In genomic region chr22:37897805-37898204, GRCh38 we compare ENCODE assay signal across 1 cellular context.
TF ChIP-seq lines count a peak whose summit lies in the region.

No MANE protein-coding gene starts in this region.

TF ChIP-seq in HepG2, 621 proteins besides CTCF, POLR2A, EP300 and RAD21:
- no peak for TF ChIP-seq TARDBP (CRISPR knock-in tag; IDR thresholded peaks at IDR 0.05)
- TF ChIP-seq RNF219 (CRISPR knock-in tag; IDR thresholded peaks at IDR 0.05) = no peak
- no peak for TF ChIP-seq ZBTB42 (CRISPR knock-in tag; IDR thresholded peaks at IDR 0.05)
- no peak for TF ChIP-seq ZSCAN12 (CRISPR knock-in tag; IDR thresholded peaks at IDR 0.05)
- 0 out of 2 replicates have a peak, but pooled peaks have one; percentile 17 for TF ChIP-seq ZNF609 (CRISPR knock-in tag; IDR thresholded peaks at IDR 0.05; ENCODE audit: borderline replicate concordance)
- TF ChIP-seq ZFP36 (IDR thresholded peaks at IDR 0.05; ENCODE audit: borderline replicate concordance, low read depth, low read length, partially characterized antibody) = peak; percentile 48
- TF ChIP-seq HNF1B (CRISPR knock-in tag; IDR thresholded peaks at IDR 0.05) = no peak
- 0 out of 2 replicates have a peak, but pooled peaks have one; percentile 10 for TF ChIP-seq SAP130 (CRISPR knock-in tag; IDR thresholded peaks at IDR 0.05; ENCODE audit: low read depth)
- TF ChIP-seq CEBPB (IDR thresholded peaks at IDR 0.05; ENCODE audit: borderline replicate concordance, low read depth, low read length) = 0 out of 2 replicates have a peak, but pooled peaks have one; percentile 34
- TF ChIP-seq ZNF17 (CRISPR knock-in tag; IDR thresholded peaks at IDR 0.05) = no peak
- TF ChIP-seq NCOA2 (CRISPR knock-in tag; IDR thresholded peaks at IDR 0.05) = no peak
- 0 out of 2 replicates have a peak, but pooled peaks have one; percentile 15 for TF ChIP-seq BCL6 (CRISPR knock-in tag; IDR thresholded peaks at IDR 0.05)
- TF ChIP-seq MAFG (CRISPR knock-in tag; IDR thresholded peaks at IDR 0.05) = no peak
- 0 out of 2 replicates have a peak, but pooled peaks have one; percentile 10 for TF ChIP-seq CREB1 (IDR thresholded peaks at IDR 0.05)
- no peak for TF ChIP-seq CREB1 (CRISPR knock-in tag; IDR thresholded peaks at IDR 0.05)
- no peak for TF ChIP-seq ZNF687 (CRISPR knock-in tag; IDR thresholded peaks at IDR 0.05)
